ENCODE assay signal across 20 cellular contexts in genomic region chr7:134945711-134946110, GRCh38.
"Had no signal": no experiment of that assay in that cellular context is flagged by ENCODE, and none has a peak within 500 bp of the region (broad histone marks: within the 10 kb centered on the region; RNA-seq: fewer than 3 reads in every experiment).

No MANE protein-coding gene starts in this region.

- H3K27me3 Mint-ChIP-seq: activated naive CD8-positive, alpha-beta T cell treated with anti-CD3 and anti-CD28 coated beads for 36 hours; brain had no signal

- H3K9ac ChIP-seq: parathyroid adenoma had no signal

- H3K36me3 Mint-ChIP-seq: activated naive CD8-positive, alpha-beta T cell treated with anti-CD3 and anti-CD28 coated beads for 36 hours; memory B cell; naive thymus-derived CD4-positive, alpha-beta T cell had no signal

- H3K79me2 ChIP-seq: parathyroid adenoma had no signal

- ATAC-seq: gastrocnemius medialis; heart left ventricle; stimulated activated naive CD8-positive, alpha-beta T cell treated with anti-CD3 and anti-CD28 coated beads, Interleukin-15, Interleukin-2, amounts not matched to agents 100 U/mL and 50 U/mL, for 24 hours had no signal

- H3K27ac Mint-ChIP-seq: activated naive CD8-positive, alpha-beta T cell treated with anti-CD3 and anti-CD28 coated beads for 36 hours; memory B cell had no signal

- DNase-seq: activated CD4-positive, alpha-beta T cell treated with anti-CD3 and anti-CD28 coated beads for 1 hour; activated CD4-positive, alpha-beta T cell treated with anti-CD3 and anti-CD28 coated beads, Interleukin-2, amount 50 U/mL, for 4 hours; amniotic stem cell; central memory CD4-positive, alpha-beta T cell; colonic mucosa; gastrocnemius medialis; heart left ventricle; kidney glomerular epithelial cell; stimulated activated naive CD8-positive, alpha-beta T cell treated with anti-CD3 and anti-CD28 coated beads, Interleukin-15, Interleukin-2, amounts not matched to agents 100 U/mL and 50 U/mL, for 24 hours; SW 1271; transverse colon; uterus had no signal

- H3K9me3 Mint-ChIP-seq: activated naive CD8-positive, alpha-beta T cell treated with anti-CD3 and anti-CD28 coated beads for 36 hours; memory B cell; naive thymus-derived CD4-positive, alpha-beta T cell had no signal

- H2AFZ ChIP-seq: parathyroid adenoma had no signal

- H3K4me3 Mint-ChIP-seq: activated naive CD8-positive, alpha-beta T cell treated with anti-CD3 and anti-CD28 coated beads for 36 hours; brain; memory B cell had no signal

- H3K4me3 ChIP-seq: colonic mucosa, gastrocnemius medialis, heart left ventricle, transverse colon, uterus had no signal

- H3K36me3 ChIP-seq: colonic mucosa, neutrophil, uterus had no signal

- H3K4me1 Mint-ChIP-seq: brain had no signal

- H3K4me1 ChIP-seq: colonic mucosa, gastrocnemius medialis, parathyroid adenoma, transverse colon, uterus had no signal

- FAIRE-seq: endometrium had no signal

- H3K27ac ChIP-seq: colonic mucosa, gastrocnemius medialis, neutrophil, parathyroid adenoma, transverse colon, VCaP had no signal

- H3K9me3 ChIP-seq: colonic mucosa, gastrocnemius medialis, heart left ventricle, neutrophil, transverse colon, uterus had no signal

- H3K27me3 ChIP-seq: colonic mucosa, gastrocnemius medialis, heart left ventricle, neutrophil, transverse colon, uterus had no signal
